14 cellular contexts compared by ENCODE assay signal in genomic region chr1:53732912-53733317, GRCh38. TPM values are rescaled to one million over a fixed set of nuclear protein-coding genes. Genes with fewer than 3 reads are reported as not detected.
DNase-seq lines count a peak whose midpoint lies in the region; TF ChIP-seq lines count a peak whose summit lies in the region.
"Had no signal": no experiment of that assay in that cellular context is flagged by ENCODE, and none has a peak within 500 bp of the region (broad histone marks: within the 10 kb centered on the region; RNA-seq: fewer than 3 reads in every experiment).

No MANE protein-coding gene starts in this region.

- no peak overlapping the region for H2AFZ ChIP-seq in smooth muscle cell (ENCODE audit: low read depth)

- H3K4me2 ChIP-seq in smooth muscle cell = peak overlapping the region; percentile 71

- H3K4me3 ChIP-seq in smooth muscle cell = peak overlapping the region; percentile 17
- H3K4me3 ChIP-seq: gastrocnemius medialis, testis had no signal

- peak overlapping the region; percentile 89 for H3K9ac ChIP-seq in smooth muscle cell (ENCODE audit: low read depth)

- no peaks in the 10 kb centered on the region for H3K36me3 ChIP-seq in smooth muscle cell (ENCODE audit: low read depth)
- H3K36me3 ChIP-seq: gastrocnemius medialis had no signal

- 27% methylated on average over 6 of the region's 6 CpGs for WGBS in smooth muscle cell (ENCODE audit: low lambda C conversion rate)

- no peaks in the 10 kb centered on the region for H4K20me1 ChIP-seq in smooth muscle cell (ENCODE audit: low read depth)

- peak overlapping the region; percentile 98 for H3K27ac ChIP-seq in smooth muscle cell (ENCODE audit: low read depth)
- H3K27ac ChIP-seq: gastrocnemius medialis, testis had no signal

- TF ChIP-seq CTCF in smooth muscle cell (IDR thresholded peaks at IDR 0.05; ENCODE audit: borderline replicate concordance, insufficient read depth, poor library complexity, severe bottlenecking) = no peak

- H3F3A ChIP-seq in smooth muscle cell (ENCODE audit: low read depth) = peaks cover 20% of the 10 kb centered on the region

- H3K79me2 ChIP-seq in smooth muscle cell (ENCODE audit: low read depth) = no peaks in the 10 kb centered on the region

- H3K27me3 ChIP-seq in smooth muscle cell (ENCODE audit: low read depth) = peaks cover 9% of the 10 kb centered on the region
- H3K27me3 ChIP-seq: testis had no signal

- H3K4me1 ChIP-seq in smooth muscle cell (ENCODE audit: low read depth) = peaks cover 31% of the 10 kb centered on the region

- DNase-seq in GM04504 (ENCODE audit: low read depth) (peak; percentile 87), T1000 (lab: John Stamatoyannopoulos, UW) (peak; percentile 37), fibroblast of peridontal ligament (ENCODE audit: extremely low read depth) (peak; percentile 96), smooth muscle cell (lab: John Stamatoyannopoulos, UW; ENCODE audit: unreplicated experiment) (no peak), amygdala (lab: John Stamatoyannopoulos, UW) (no peak)
- DNase-seq in stimulated activated CD8-positive, alpha-beta memory T cell treated with anti-CD3 and anti-CD28 coated beads, Interleukin-4, amount 100 ng/mL, for 48 hours = no peak
- DNase-seq in stimulated activated CD4-positive, alpha-beta T cell treated with anti-CD3 and anti-CD28 coated beads, Interleukin-2, amount 100 ng/mL, for 24 hours = no peak
- DNase-seq: activated CD4-positive, alpha-beta T cell treated with anti-CD3 and anti-CD28 coated beads, Interleukin-2, amount 50 U/mL, for 4 hours; central memory CD4-positive, alpha-beta T cell; gastrocnemius medialis; T-helper 2 cell; testis had no signal

- H3K9me3 ChIP-seq in smooth muscle cell (replicated peaks; ENCODE audit: low read depth) = no peaks in the 10 kb centered on the region
- H3K9me3 ChIP-seq: gastrocnemius medialis, testis had no signal

RNA-seq across cellular contexts. Expression of gene GLIS1, which starts 6.0 kb away (rescaled TPM):
- total RNA-seq in smooth muscle cell = 0.36 and 1.1 TPM in 2 replicates
- polyA plus RNA-seq in smooth muscle cell = 4.9 and 6.2 TPM in 2 replicates
- total RNA-seq: gastrocnemius medialis, skeletal muscle tissue had no signal
- polyA plus RNA-seq: keratinocyte had no signal

Comparison
In these comparisons a context has a peak if more than half of its experiments do, and no peak if none do; other contexts are left out.
1. DNase-seq: peak in GM04504 (single experiment), T1000 (single experiment) and fibroblast of peridontal ligament (single experiment); none in smooth muscle cell (single experiment), stimulated activated CD8-positive, alpha-beta memory T cell treated with anti-CD3 and anti-CD28 coated beads, Interleukin-4, amount 100 ng/mL, for 48 hours (single experiment), amygdala (0 of 56) and stimulated activated CD4-positive, alpha-beta T cell treated with anti-CD3 and anti-CD28 coated beads, Interleukin-2, amount 100 ng/mL, for 24 hours (0 of 2).